Comparison of ENCODE assay signal across 8 cellular contexts in genomic region chr10:23448802-23449570, GRCh38. TPM values are rescaled to one million over a fixed set of nuclear protein-coding genes. Genes with fewer than 3 reads are reported as not detected.
DNase-seq lines count a peak whose midpoint lies in the region; ATAC-seq, FAIRE-seq and TF ChIP-seq lines count a peak whose summit lies in the region.

No MANE protein-coding gene starts in this region.

- H3K27ac Mint-ChIP-seq in HFFc6, result no peak overlapping the region

- peak; percentile 95 for ATAC-seq in GM21786 (IDR thresholded peaks at IDR 0.05; ENCODE audit: unreplicated experiment)

- H3K4me2 ChIP-seq in Loucy (ENCODE audit: low read depth, low read length, poor library complexity, severe bottlenecking) (no peak overlapping the region), osteoblast (ENCODE audit: insufficient read depth, low read length) (no peak overlapping the region)

- H3K36me3 ChIP-seq in Loucy (ENCODE audit: insufficient read depth, low read length) (no peaks in the 10 kb centered on the region), osteoblast (ENCODE audit: insufficient read depth, low read length) (no peaks in the 10 kb centered on the region)

- H3K9me3 ChIP-seq in Loucy (ENCODE audit: insufficient read depth, low read depth, low read length) (no peaks in the 10 kb centered on the region), osteoblast (ENCODE audit: low read depth, low read length) (no peaks in the 10 kb centered on the region)

- H3K27ac ChIP-seq in osteoblast (ENCODE audit: low read depth, low read length), result no peak overlapping the region

- H3K4me1 Mint-ChIP-seq in HFFc6 (ENCODE audit: low read depth), result no peaks in the 10 kb centered on the region

- no peaks in the 10 kb centered on the region for H3K27me3 ChIP-seq in Loucy (ENCODE audit: insufficient read depth, low read length, poor library complexity, severe bottlenecking)
- H3K27me3 ChIP-seq in osteoblast (ENCODE audit: insufficient read depth, low read length), result no peaks in the 10 kb centered on the region

- H3K79me2 ChIP-seq in Loucy (ENCODE audit: insufficient read depth, low read length), result no peaks in the 10 kb centered on the region
- H3K79me2 ChIP-seq in osteoblast (ENCODE audit: insufficient read depth, low read length), result no peaks in the 10 kb centered on the region

- no peaks in the 10 kb centered on the region; the same call in 1 of the 2 replicates for H3K27me3 Mint-ChIP-seq in HFFc6 (ENCODE audit: insufficient read depth)

- H3K9ac ChIP-seq in Loucy (ENCODE audit: low read depth, low read length, poor library complexity, severe bottlenecking), result no peak overlapping the region

- H4K20me1 ChIP-seq in Loucy (ENCODE audit: insufficient read depth, low read length, poor library complexity, severe bottlenecking) (no peaks in the 10 kb centered on the region), osteoblast (ENCODE audit: insufficient read depth, low read length) (no peaks in the 10 kb centered on the region)

- H3K4me1 ChIP-seq in Loucy (ENCODE audit: insufficient read depth, low read length, poor library complexity, severe bottlenecking) (peaks cover 7% of the 10 kb centered on the region), osteoblast (ENCODE audit: insufficient read depth, low read length) (no peaks in the 10 kb centered on the region)

- DNase-seq in GM18507 (ENCODE audit: extremely low spot score, insufficient read length, low read depth), result peak; percentile 40
- DNase-seq in glomerular endothelial cell (ENCODE audit: extremely low read depth, low read depth, low spot score), result peak; percentile 41
- DNase-seq in osteoblast (ENCODE audit: insufficient read length, low spot score, missing footprints), result no peak
- no peak for DNase-seq in HFFc6
- no peak for DNase-seq in NK-92 treated with Interleukin-12 subunit alpha and Interleukin-12 subunit beta, amount 100 ng/mL, for 24 hours (lab: John Stamatoyannopoulos, UW)
- no peak for DNase-seq in HuH-7.5 (ENCODE audit: low spot score)

- H3K4me3 ChIP-seq in Loucy (ENCODE audit: low read length, poor library complexity, severe bottlenecking), result no peak overlapping the region
- H3K4me3 ChIP-seq in osteoblast (ENCODE audit: insufficient read depth, low read length), result no peak overlapping the region

- H2AFZ ChIP-seq in Loucy (ENCODE audit: low read length) (peak overlapping the region; percentile 58), osteoblast (ENCODE audit: low read length) (no peak overlapping the region)

- TF ChIP-seq CTCF in Loucy (conservative IDR thresholded peaks at IDR 0.05; ENCODE audit: low read length), result no peak
- no peak for TF ChIP-seq CTCF in osteoblast (IDR thresholded peaks at IDR 0.05; ENCODE audit: extremely low read depth, low read depth, low read length)
- no peak for TF ChIP-seq CTCF in HFFc6 (IDR thresholded peaks at IDR 0.05)

- H3K9me3 Mint-ChIP-seq in HFFc6, result no peaks in the 10 kb centered on the region

- FAIRE-seq in GM18507 (lab: Jason Lieb, UNC), result peak; percentile 94

- H3K36me3 Mint-ChIP-seq in HFFc6 (ENCODE audit: low read depth), result no peaks in the 10 kb centered on the region

- no peak overlapping the region for H3K4me3 Mint-ChIP-seq in HFFc6

- H3K9me2 ChIP-seq in Loucy (replicated peaks; ENCODE audit: low read depth, low read length), result no peaks in the 10 kb centered on the region

- H3F3A ChIP-seq in Loucy (ENCODE audit: low read depth), result no peaks in the 10 kb centered on the region

RNA-seq across cellular contexts. Expression of gene OTUD1, which starts 10.1 kb away (rescaled TPM):
- 7.9 and 14.2 TPM in 2 replicates for total RNA-seq in glomerular endothelial cell
- 9.8 and 11.5 TPM in 2 replicates for total RNA-seq in osteoblast
- 1 to 10 TPM; 3.6 to 4.9 (median 4.0) TPM for total RNA-seq in HFFc6 (2021; fragmentation: NEBNext Ultra II Directional; extraction: Animal tissue kit (Norgen Biotek cat#: 25700))

Comparison
In these comparisons a context has a peak if more than half of its experiments do, and no peak if none do; other contexts are left out.
1. DNase-seq: peak in GM18507 (single experiment) and glomerular endothelial cell (single experiment); none in osteoblast (single experiment), HFFc6 (single experiment), NK-92 treated with Interleukin-12 subunit alpha and Interleukin-12 subunit beta, amount 100 ng/mL, for 24 hours (single experiment) and HuH-7.5 (single experiment).